Comparison of ENCODE assay signal across 8 cellular contexts in the genomic region with DNA sequence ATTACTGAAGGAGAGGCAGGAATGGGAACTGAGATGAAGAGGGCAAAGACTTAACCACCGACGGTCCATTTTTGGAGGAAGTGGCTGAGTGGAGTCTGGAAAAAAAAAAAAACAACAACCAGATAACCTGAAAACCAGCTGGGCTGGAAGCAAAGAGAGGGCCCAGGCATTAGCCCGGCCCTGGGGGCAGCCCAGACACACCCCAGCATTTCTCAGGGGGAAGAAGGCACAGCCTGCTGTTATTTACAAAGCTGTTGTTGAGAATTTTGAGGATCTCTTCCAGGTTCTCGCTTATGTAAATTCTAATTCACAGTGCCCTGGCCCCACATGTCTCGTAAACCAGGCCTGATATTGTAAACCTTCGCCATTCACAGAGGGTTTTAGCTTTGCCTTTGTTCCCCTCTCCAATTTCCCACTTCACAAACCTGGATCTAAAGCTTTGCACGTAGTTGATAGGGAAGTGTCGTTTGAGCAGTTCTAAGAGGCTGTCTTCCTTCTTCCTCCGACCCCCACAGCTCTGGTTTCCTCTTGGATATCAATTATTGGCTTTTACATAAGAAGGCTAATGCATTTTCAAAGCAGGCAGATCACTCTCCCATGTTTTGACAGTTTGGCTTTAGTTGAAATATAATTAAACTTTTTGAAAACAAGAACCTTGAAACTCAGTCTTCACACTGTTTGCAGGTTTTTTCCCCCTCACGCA.
DNase-seq lines count a peak whose midpoint lies in the region; ATAC-seq lines count a peak whose summit lies in the region.

No MANE protein-coding gene starts in this region.

- peaks cover 0 to 2% (median 0%) of the 10 kb centered on the region in 7 donors for H3K9me3 Mint-ChIP-seq in CD4-positive, CD25-positive, alpha-beta regulatory T cell
- H3K9me3 Mint-ChIP-seq in T-cell: no peaks in the 10 kb centered on the region

- CTCF ChIA-PET in T-cell (lab: Charles Lee): interaction anchor here in 1 of 2 donors (0.6 to 0.7 kb wide), 4 partner anchors 152 to 755 kb away, joined by 3 to 5 read pairs (median 3); partner anchors contain the start of gene RBM34

- H3K4me1 ChIP-seq in CD4-positive, CD25-positive, alpha-beta regulatory T cell (ENCODE audit: control insufficient read depth, insufficient read depth, low read length, poor library complexity, severe bottlenecking): peaks cover 38% of the 10 kb centered on the region

- peaks cover 6% of the 10 kb centered on the region for H3K27me3 Mint-ChIP-seq in CD4-positive, CD25-positive, alpha-beta regulatory T cell
- no peaks in the 10 kb centered on the region for H3K27me3 Mint-ChIP-seq in T-cell

- no peak for ATAC-seq in CD4-positive, CD25-positive, alpha-beta regulatory T cell (ENCODE audit: low read depth in 2 of 2)
- ATAC-seq in T-cell (replicated peaks in 1 of 4) (no peak), HG02678 (IDR thresholded peaks at IDR 0.05; ENCODE audit: unreplicated experiment) (no peak)

- H3K4me3 ChIP-seq in CD4-positive, CD25-positive, alpha-beta regulatory T cell (ENCODE audit: low read depth, low read length): peak overlapping the region; percentile 61

- peak overlapping the region; percentile 93 to 99 (median 96) for H3K27ac Mint-ChIP-seq in CD4-positive, CD25-positive, alpha-beta regulatory T cell
- peak overlapping the region; percentile 91 to 94 for H3K27ac Mint-ChIP-seq in T-cell

- H3K4me1 Mint-ChIP-seq in CD4-positive, CD25-positive, alpha-beta regulatory T cell: peaks cover 22 to 60% (median 31%) of the 10 kb centered on the region in 4 donors
- peaks cover 61 to 65% (median 62%) of the 10 kb centered on the region in 3 donors for H3K4me1 Mint-ChIP-seq in T-cell

- peak overlapping the region; percentile 68 to 87 (median 80) for H3K4me3 Mint-ChIP-seq in CD4-positive, CD25-positive, alpha-beta regulatory T cell
- peak overlapping the region; percentile 64 to 74 (median 65) for H3K4me3 Mint-ChIP-seq in T-cell

- no peaks in the 10 kb centered on the region for H3K9me3 ChIP-seq in CD4-positive, CD25-positive, alpha-beta regulatory T cell (ENCODE audit: control insufficient read depth in 2 of 2, low read length in 2 of 2)

- H3K36me3 ChIP-seq in CD4-positive, CD25-positive, alpha-beta regulatory T cell (ENCODE audit: control insufficient read depth, insufficient read depth, low read length): no peaks in the 10 kb centered on the region

- DNase-seq in CD4-positive, CD25-positive, alpha-beta regulatory T cell: no peak
- peak; percentile 5 for DNase-seq in HT1080 (ENCODE audit: low read depth)
- no peak for DNase-seq in T-cell
- DNase-seq in left kidney (ENCODE audit: low read depth, low spot score): peak; percentile 74
- DNase-seq in stimulated activated CD4-positive, alpha-beta T cell treated with anti-CD3 and anti-CD28 coated beads, Interleukin-2, amount 100 ng/mL, for 24 hours: no peak
- no peak for DNase-seq in NCI-H146 (lab: John Stamatoyannopoulos, UW)
- DNase-seq in GM19240 (ENCODE audit: insufficient read length, low spot score): no peak

- no peaks in the 10 kb centered on the region for H3K36me3 Mint-ChIP-seq in CD4-positive, CD25-positive, alpha-beta regulatory T cell
- H3K36me3 Mint-ChIP-seq in T-cell: no peaks in the 10 kb centered on the region

- peak overlapping the region; percentile 65 for H3K27ac ChIP-seq in CD4-positive, CD25-positive, alpha-beta regulatory T cell (ENCODE audit: insufficient read depth, low read length, poor library complexity, severe bottlenecking)

- POLR2A ChIA-PET in T-cell (lab: Charles Lee): interaction anchor here (0.6 to 1.8 kb wide), 5 partner anchors 41 to 330 kb away, joined by 3 to 21 read pairs (median 6); no protein-coding TSS in a partner anchor

- H3K27me3 ChIP-seq in CD4-positive, CD25-positive, alpha-beta regulatory T cell (ENCODE audit: control insufficient read depth, insufficient read depth, low read length): no peaks in the 10 kb centered on the region

Comparison
In these comparisons a context has a peak if more than half of its experiments do, and no peak if none do; other contexts are left out.
1. DNase-seq: peak in HT1080 (single experiment) and left kidney (single experiment); none in CD4-positive, CD25-positive, alpha-beta regulatory T cell (0 of 3), T-cell (0 of 34), stimulated activated CD4-positive, alpha-beta T cell treated with anti-CD3 and anti-CD28 coated beads, Interleukin-2, amount 100 ng/mL, for 24 hours (0 of 2), NCI-H146 (single experiment) and GM19240 (single experiment).